ENCODE assay signal across 1 cellular context in genomic region chr19:40247178-40247577, GRCh38.
TF ChIP-seq lines count a peak whose summit lies in the region.

No MANE protein-coding gene starts in this region.

TF ChIP-seq in HEK293, 187 proteins besides CTCF, POLR2A, EP300 and RAD21 (continued from another document):
- TF ChIP-seq ZNF513 (tag by site-specific recombination; IDR thresholded peaks at IDR 0.05), result no peak
